In the genomic region with DNA sequence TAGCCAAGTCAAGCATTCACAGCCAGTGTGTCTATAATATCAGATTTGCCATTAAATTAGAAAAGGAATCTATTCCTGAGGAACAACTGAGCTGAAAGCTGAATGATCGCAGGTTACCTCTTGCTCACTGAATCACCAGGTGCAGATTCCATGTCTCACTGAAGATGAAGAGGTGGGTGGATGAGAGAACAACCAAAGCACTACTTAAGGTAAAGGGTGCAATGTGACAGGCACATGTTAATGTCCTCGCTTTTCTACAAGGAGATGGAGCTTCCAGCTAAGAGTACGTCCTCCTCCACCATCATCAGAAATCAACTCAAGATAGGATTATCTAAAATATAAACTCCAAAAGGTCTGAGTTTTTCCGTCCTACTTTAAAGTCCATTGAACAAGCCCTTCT, we compare ENCODE assay signal across 9 cellular contexts. TPM values are rescaled to one million over a fixed set of nuclear protein-coding genes. Genes with fewer than 3 reads are reported as not detected.
"Had no signal": no experiment of that assay in that cellular context is flagged by ENCODE, and none has a peak within 500 bp of the region (broad histone marks: within the 10 kb centered on the region; RNA-seq: fewer than 3 reads in every experiment).

No MANE protein-coding gene starts in this region.

- DNase-seq: GOT3, H7, HFFc6, KBM-7 had no signal

- H3K36me3 Mint-ChIP-seq: IgD-negative memory B cell had no signal

- H3K9me3 ChIP-seq: HAP-1 had no signal

- H3K4me3 Mint-ChIP-seq: HFFc6, IgD-negative memory B cell had no signal

- H3K4me1 ChIP-seq: HAP-1 had no signal

- H3K27ac ChIP-seq: HL-60 had no signal

- H3K4me3 ChIP-seq: HAP-1 had no signal

- H3K27ac Mint-ChIP-seq: HFFc6, IgD-negative memory B cell had no signal

- ATAC-seq: HCT116, HepG2 had no signal

- H3K36me3 ChIP-seq: HAP-1 had no signal

RNA-seq across cellular contexts. Expression of a gene that starts 4.6 kb away (rescaled TPM):
- total RNA-seq: HepG2 had no signal
- polyA plus RNA-seq: HepG2, IgD-negative memory B cell had no signal
